8 cellular contexts compared by ENCODE assay signal in the genomic region with DNA sequence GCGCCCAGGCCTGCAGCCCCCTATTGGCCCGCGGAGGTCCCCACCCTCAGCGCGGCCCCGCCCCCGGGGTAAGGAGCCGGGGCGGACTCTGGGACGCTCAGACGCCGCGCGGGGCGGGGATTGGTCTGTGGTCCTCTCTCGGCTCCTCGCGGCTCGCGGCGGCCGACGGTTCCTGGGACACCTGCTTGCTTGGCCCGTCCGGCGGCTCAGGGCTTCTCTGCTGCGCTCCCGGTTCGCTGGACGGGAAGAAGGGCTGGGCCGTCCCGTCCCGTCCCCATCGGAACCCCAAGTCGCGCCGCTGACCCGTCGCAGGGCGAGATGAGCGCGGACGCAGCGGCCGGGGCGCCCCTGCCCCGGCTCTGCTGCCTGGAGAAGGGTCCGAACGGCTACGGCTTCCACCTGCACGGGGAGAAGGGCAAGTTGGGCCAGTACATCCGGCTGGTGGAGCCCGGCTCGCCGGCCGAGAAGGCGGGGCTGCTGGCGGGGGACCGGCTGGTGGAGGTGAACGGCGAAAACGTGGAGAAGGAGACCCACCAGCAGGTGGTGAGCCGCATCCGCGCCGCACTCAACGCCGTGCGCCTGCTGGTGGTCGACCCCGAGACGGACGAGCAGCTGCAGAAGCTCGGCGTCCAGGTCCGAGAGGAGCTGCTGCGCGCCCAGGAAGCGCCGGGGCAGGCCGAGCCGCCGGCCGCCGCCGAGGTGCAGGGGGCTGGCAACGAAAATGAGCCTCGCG. TPM values are rescaled to one million over a fixed set of nuclear protein-coding genes. Genes with fewer than 3 reads are reported as not detected.
DNase-seq lines count a peak whose midpoint lies in the region; ATAC-seq and TF ChIP-seq lines count a peak whose summit lies in the region.

TSS of gene NHERF1 (plus strand) at position 100 of the 733 bp plus-strand sequence. CDS start at position 319, 219 bp downstream.

- peak; percentile 86 for DNase-seq in COLO829 (ENCODE audit: low spot score)
- peak; percentile 38 for DNase-seq in HS-27A (ENCODE audit: low read depth)
- DNase-seq in OCI-M1 (lab: John Stamatoyannopoulos, UW), result peak; percentile 96
- peak; percentile 97 for DNase-seq in activated T-cell treated with anti-CD3 and anti-CD28 coated beads, Interleukin-2, amount 50 U/mL, for 24 hours
- DNase-seq in esophagus squamous epithelium (lab: John Stamatoyannopoulos, UW), result peak; percentile 71
- peak; percentile 96 for DNase-seq in naive B cell

- peak within 1 kb of the TSS; percentile 86 to 99 (median 93) for H3K4me3 ChIP-seq in esophagus squamous epithelium

- no peaks in the 10 kb centered on the region for H3K27me3 ChIP-seq in esophagus squamous epithelium

- peak in 3 of 4 donors; percentile 95 to 98 (median 97) for TF ChIP-seq POLR2A in esophagus squamous epithelium (IDR thresholded peaks at IDR 0.05)

- peak within 1 kb of the TSS; percentile 93 for H3K27ac Mint-ChIP-seq in activated T-cell treated with anti-CD3 and anti-CD28 coated beads, Interleukin-2, amount 50 U/mL, for 24 hours
- peak within 1 kb of the TSS in 5 of 6 donors; percentile 56 to 92 (median 90) for H3K27ac Mint-ChIP-seq in naive B cell
- H3K27ac Mint-ChIP-seq in stimulated activated memory B cell treated with anti-CD40 and anti-IgM and Interleukin-4, amounts not matched to agents 10 μg/mL and 1 μg/mL and 100 μg/mL, for 72 hours, result peak within 1 kb of the TSS; percentile 82

- WGBS in esophagus squamous epithelium, 2 donors, result 0% methylated on average over 6 to 7 of the region's 89 CpGs

- intact Hi-C loops in esophagus squamous epithelium (cut with DNase I), result no loop called here

- H3K27me3 Mint-ChIP-seq in activated T-cell treated with anti-CD3 and anti-CD28 coated beads, Interleukin-2, amount 50 U/mL, for 24 hours, result no peaks in the 10 kb centered on the region
- no peaks in the 10 kb centered on the region for H3K27me3 Mint-ChIP-seq in naive B cell
- no peaks in the 10 kb centered on the region for H3K27me3 Mint-ChIP-seq in stimulated activated memory B cell treated with anti-CD40 and anti-IgM and Interleukin-4, amounts not matched to agents 10 μg/mL and 1 μg/mL and 100 μg/mL, for 72 hours

- H3K4me3 Mint-ChIP-seq in activated T-cell treated with anti-CD3 and anti-CD28 coated beads, Interleukin-2, amount 50 U/mL, for 24 hours, result peak within 1 kb of the TSS; percentile 92
- peak within 1 kb of the TSS; percentile 93 to 98 (median 96) for H3K4me3 Mint-ChIP-seq in naive B cell
- peak within 1 kb of the TSS; percentile 95 for H3K4me3 Mint-ChIP-seq in stimulated activated memory B cell treated with anti-CD40 and anti-IgM and Interleukin-4, amounts not matched to agents 10 μg/mL and 1 μg/mL and 100 μg/mL, for 72 hours

- peaks cover 36 to 93% (median 53%) of the 10 kb centered on the region in 3 donors for H3K4me1 ChIP-seq in esophagus squamous epithelium

- ATAC-seq in GM19463 (IDR thresholded peaks at IDR 0.05; ENCODE audit: unreplicated experiment), result peak; percentile 95
- ATAC-seq in naive B cell (ENCODE audit: low read depth in 2 of 2), result peak; percentile 90 to 91
- peak; percentile 98 for ATAC-seq in stimulated activated memory B cell treated with anti-CD40 and anti-IgM and Interleukin-4, amounts not matched to agents 10 μg/mL and 1 μg/mL and 100 μg/mL, for 72 hours

- peak within 1 kb of the TSS; percentile 90 to 96 (median 94) for H3K27ac ChIP-seq in esophagus squamous epithelium

- H3K9me3 Mint-ChIP-seq in activated T-cell treated with anti-CD3 and anti-CD28 coated beads, Interleukin-2, amount 50 U/mL, for 24 hours, result no peaks in the 10 kb centered on the region
- H3K9me3 Mint-ChIP-seq in naive B cell, result no peaks in the 10 kb centered on the region
- H3K9me3 Mint-ChIP-seq in stimulated activated memory B cell treated with anti-CD40 and anti-IgM and Interleukin-4, amounts not matched to agents 10 μg/mL and 1 μg/mL and 100 μg/mL, for 72 hours, result no peaks in the 10 kb centered on the region

- TF ChIP-seq CTCF in esophagus squamous epithelium (IDR thresholded peaks at IDR 0.05), result peak in 3 of 6 experiments; percentile 8 to 44 (median 16)

- H3K36me3 ChIP-seq in esophagus squamous epithelium, result peaks cover 0 to 13% (median 0%) of the 10 kb centered on the region in 3 donors

- peaks cover 61% of the 10 kb centered on the region for H3K4me1 Mint-ChIP-seq in activated T-cell treated with anti-CD3 and anti-CD28 coated beads, Interleukin-2, amount 50 U/mL, for 24 hours (ENCODE audit: low read depth)
- peaks cover 54 to 75% (median 61%) of the 10 kb centered on the region in 3 donors for H3K4me1 Mint-ChIP-seq in naive B cell
- peaks cover 59% of the 10 kb centered on the region for H3K4me1 Mint-ChIP-seq in stimulated activated memory B cell treated with anti-CD40 and anti-IgM and Interleukin-4, amounts not matched to agents 10 μg/mL and 1 μg/mL and 100 μg/mL, for 72 hours

- H3K9me3 ChIP-seq in esophagus squamous epithelium, result no peaks in the 10 kb centered on the region

- H3K36me3 Mint-ChIP-seq in activated T-cell treated with anti-CD3 and anti-CD28 coated beads, Interleukin-2, amount 50 U/mL, for 24 hours (ENCODE audit: low read depth), result peaks cover 43% of the 10 kb centered on the region
- H3K36me3 Mint-ChIP-seq in naive B cell, result peaks cover 0 to 7% of the 10 kb centered on the region in 2 donors
- peaks cover 17% of the 10 kb centered on the region for H3K36me3 Mint-ChIP-seq in stimulated activated memory B cell treated with anti-CD40 and anti-IgM and Interleukin-4, amounts not matched to agents 10 μg/mL and 1 μg/mL and 100 μg/mL, for 72 hours

RNA-seq across cellular contexts. Expression of gene NHERF1, which starts in this region (rescaled TPM):
- 100 to 1,000 TPM; 214 to 483 (median 313) TPM for total RNA-seq in esophagus squamous epithelium
- polyA plus RNA-seq in naive B cell (ENCODE audit: low read depth in 6 of 6), result 100 to 1,000 TPM in 3 of 6 donors, 10 to 100 TPM in 3; 66.4 to 122 (median 95.9) TPM

Comparison
In these comparisons a context has a peak if more than half of its experiments do, and no peak if none do; other contexts are left out.
1. Peak in every context shown above with its lines: DNase-seq, ATAC-seq, H3K4me3 ChIP-seq and H3K27ac ChIP-seq.
2. DNase-seq: peak in every context shown above with its lines; median percentile 97 in activated T-cell treated with anti-CD3 and anti-CD28 coated beads, Interleukin-2, amount 50 U/mL, for 24 hours; 96 in OCI-M1; 96 in naive B cell; 86 in COLO829; 71 in esophagus squamous epithelium; 38 in HS-27A.